ENCODE assay signal across 33 cellular contexts in genomic region chr11:102678022-102678421, GRCh38. TPM values are rescaled to one million over a fixed set of nuclear protein-coding genes. Genes with fewer than 3 reads are reported as not detected.
"Had no signal": no experiment of that assay in that cellular context is flagged by ENCODE, and none has a peak within 500 bp of the region (broad histone marks: within the 10 kb centered on the region; RNA-seq: fewer than 3 reads in every experiment).

No MANE protein-coding gene starts in this region.

- H3K27me3 ChIP-seq: colonic mucosa, gastrocnemius medialis, left lung had no signal

- H3K36me3 ChIP-seq: colonic mucosa, gastrocnemius medialis, heart right ventricle, left lung, lower lobe of right lung had no signal

- FAIRE-seq: endometrium, islet of Langerhans, keratinocyte had no signal

- DNase-seq: colonic mucosa; cortex of kidney; effector CD8-positive, alpha-beta T cell; effector memory CD8-positive, alpha-beta T cell; endodermal cell; foreskin fibroblast; foreskin melanocyte; gastrocnemius medialis; glutamatergic neuron; head of caudate nucleus; heart right ventricle; hippocampal formation; left cardiac atrium; left lung; left ventricle myocardium superior; lower lobe of right lung; mesenchymal stem cell; mucosa of descending colon; naive B cell had no signal

- H3K4me3 ChIP-seq: colonic mucosa, gastrocnemius medialis, heart right ventricle, left lung, lower lobe of right lung, mucosa of descending colon had no signal

- H3K4me1 ChIP-seq: colonic mucosa, gastrocnemius medialis, heart right ventricle, lower lobe of right lung had no signal

- H3K9me3 ChIP-seq: colonic mucosa, gastrocnemius medialis, left lung, lower lobe of right lung, mucosa of descending colon had no signal

- H3K27ac ChIP-seq: colonic mucosa, gastrocnemius medialis, heart right ventricle, left lung, lower lobe of right lung had no signal

RNA-seq across cellular contexts. Expression of gene MMP27, which starts 27.5 kb away (rescaled TPM):
- total RNA-seq: chondrocyte, dermis microvascular lymphatic vessel endothelial cell, endodermal cell, epithelial cell of proximal tubule, gastrocnemius medialis, glomerular endothelial cell, heart right ventricle, kidney epithelial cell, left cardiac atrium, left lung, left ventricle myocardium superior, lower lobe of right lung, lung microvascular endothelial cell, mesenteric fat pad, mesothelial cell of epicardium, myocyte had no signal
- polyA plus RNA-seq: heart right ventricle, keratinocyte had no signal

RNA-seq across cellular contexts. Expression of gene MMP8, which starts 46.7 kb away (rescaled TPM):
- total RNA-seq: chondrocyte, colonic mucosa, dermis microvascular lymphatic vessel endothelial cell, endodermal cell, epithelial cell of proximal tubule, glomerular endothelial cell, kidney epithelial cell, left ventricle myocardium superior, lung microvascular endothelial cell, mesothelial cell of epicardium, mucosa of descending colon, myocyte had no signal

RNA-seq across cellular contexts. Expression of gene MMP20, which starts 52.9 kb away (rescaled TPM):
- total RNA-seq: chondrocyte, colonic mucosa, dermis microvascular lymphatic vessel endothelial cell, endodermal cell, epithelial cell of proximal tubule, gastrocnemius medialis, glomerular endothelial cell, heart right ventricle, kidney epithelial cell, left cardiac atrium, left lung, left ventricle myocardium superior, lower leg skin, lower lobe of right lung, lung microvascular endothelial cell, mesenteric fat pad, mesothelial cell of epicardium, mucosa of descending colon had no signal
- polyA plus RNA-seq: esophagus, heart right ventricle, keratinocyte had no signal
